ENCODE assay signal across 10 cellular contexts in genomic region chr1:84780000-84780716, GRCh38.
A peak's percentile ranks its signal among the peaks of the same experiment; 100 is the strongest.
DNase-seq lines count a peak whose midpoint lies in the region; ATAC-seq and TF ChIP-seq lines count a peak whose summit lies in the region.
"Had no signal": no experiment of that assay in that cellular context is flagged by ENCODE, and none has a peak within 500 bp of the region (broad histone marks: within the 10 kb centered on the region; RNA-seq: fewer than 3 reads in every experiment).

No MANE protein-coding gene starts in this region.

- H3K27ac ChIP-seq in right atrium auricular region (no peak overlapping the region), Panc1 (ENCODE audit: low read length) (peak overlapping the region; percentile 12; the same call in 1 of the 2 replicates), transverse colon (no peak overlapping the region)
- H3K27ac ChIP-seq: SK-N-MC had no signal

- H3K4me1 ChIP-seq in right atrium auricular region (no peaks in the 10 kb centered on the region), Panc1 (ENCODE audit: control insufficient read depth, insufficient read depth, low read length) (peaks cover 17% of the 10 kb centered on the region), transverse colon (no peaks in the 10 kb centered on the region)

- no peak for TF ChIP-seq POLR2A in transverse colon (IDR thresholded peaks at IDR 0.05)

- no peak overlapping the region for H3K27ac Mint-ChIP-seq in activated T-helper 2 cell treated with anti-CD3 and anti-CD28 coated beads, Interferon-gamma antibody, Interleukin-2, Interleukin-4, amounts not matched to agents 10 μg/mL and 5 μg/mL and 100 μg/mL, durations not matched to agents 14 hours and 24 hours and 36 hours

- no TSS peak for BruUV-seq in Panc1 (replicated peaks; lab: Mats Ljungman, UMichigan)

- peaks cover 6% of the 10 kb centered on the region for H3K27me3 Mint-ChIP-seq in activated T-helper 2 cell treated with anti-CD3 and anti-CD28 coated beads, Interferon-gamma antibody, Interleukin-2, Interleukin-4, amounts not matched to agents 10 μg/mL and 5 μg/mL and 100 μg/mL, durations not matched to agents 14 hours and 24 hours and 36 hours (ENCODE audit: low read depth)

- CTCF ChIA-PET in Panc1 (lab: Charles Lee), result interaction anchor here (0.8 kb wide), 1 partner anchor 19 kb away, joined by 4 read pairs; no protein-coding TSS in a partner anchor

- H3K4me3 Mint-ChIP-seq in activated T-helper 2 cell treated with anti-CD3 and anti-CD28 coated beads, Interferon-gamma antibody, Interleukin-2, Interleukin-4, amounts not matched to agents 10 μg/mL and 5 μg/mL and 100 μg/mL, durations not matched to agents 14 hours and 24 hours and 36 hours (ENCODE audit: low read depth), result no peak overlapping the region

- H3K36me3 ChIP-seq in right atrium auricular region, result no peaks in the 10 kb centered on the region
- H3K36me3 ChIP-seq in Panc1 (ENCODE audit: control insufficient read depth, insufficient read depth, low read length), result no peaks in the 10 kb centered on the region
- H3K36me3 ChIP-seq in transverse colon, result no peaks in the 10 kb centered on the region

- POLR2A ChIA-PET in Panc1 (lab: Charles Lee), result no interaction called here

- peak; percentile 9 for ATAC-seq in Right ventricle myocardium inferior
- ATAC-seq in Panc1, result peak; percentile 69

- H3K36me3 Mint-ChIP-seq in activated T-helper 2 cell treated with anti-CD3 and anti-CD28 coated beads, Interferon-gamma antibody, Interleukin-2, Interleukin-4, amounts not matched to agents 10 μg/mL and 5 μg/mL and 100 μg/mL, durations not matched to agents 14 hours and 24 hours and 36 hours (ENCODE audit: low read depth), result no peaks in the 10 kb centered on the region

- H3K9me3 ChIP-seq in right atrium auricular region, result no peaks in the 10 kb centered on the region
- H3K9me3 ChIP-seq in Panc1 (ENCODE audit: control insufficient read depth, insufficient read depth, low read depth, low read length), result no peaks in the 10 kb centered on the region
- H3K9me3 ChIP-seq in transverse colon, result no peaks in the 10 kb centered on the region

- H3K4me1 Mint-ChIP-seq in activated T-helper 2 cell treated with anti-CD3 and anti-CD28 coated beads, Interferon-gamma antibody, Interleukin-2, Interleukin-4, amounts not matched to agents 10 μg/mL and 5 μg/mL and 100 μg/mL, durations not matched to agents 14 hours and 24 hours and 36 hours (ENCODE audit: low read depth), result peaks cover 6% of the 10 kb centered on the region

- H3K9me3 Mint-ChIP-seq in activated T-helper 2 cell treated with anti-CD3 and anti-CD28 coated beads, Interferon-gamma antibody, Interleukin-2, Interleukin-4, amounts not matched to agents 10 μg/mL and 5 μg/mL and 100 μg/mL, durations not matched to agents 14 hours and 24 hours and 36 hours, result no peaks in the 10 kb centered on the region

- in situ Hi-C loops in Panc1 (cut with HindIII; ENCODE audit: low pct_unique_long_range_greater_than_20kb, low sequenced_read_pairs), result no loop called here
- in situ Hi-C loops in transverse colon (cut with MboI; ENCODE audit: low pct_ligation_motif_present in 1 of 4, low pct_unique_long_range_greater_than_20kb in 1 of 4, low sequenced_read_pairs in 3 of 4), result loop anchor here in 2 of 4 donors (10.0 to 25.0 kb wide), 4 partner anchors 145 to 855 kb away; partner anchors contain the start of gene MCOLN3 (in 1 of the 2)

- DNase-seq in Right ventricle myocardium inferior (ENCODE audit: missing footprints) (no peak), right atrium auricular region (ENCODE audit: low spot score) (no peak), Panc1 (ENCODE audit: low read depth, low spot score) (no peak), epithelial cell of esophagus (ENCODE audit: low read depth) (peak; percentile 82), stromal cell of bone marrow (ENCODE audit: low read depth) (peak; percentile 59), HUDEP-2 (lab: John Stamatoyannopoulos, UW; ENCODE audit: unreplicated experiment in 76 of 76) (no peak), transverse colon (no peak)
- DNase-seq in activated T-helper 2 cell treated with anti-CD3 and anti-CD28 coated beads, Interferon-gamma antibody, Interleukin-2, Interleukin-4, amounts not matched to agents 10 μg/mL and 5 μg/mL and 100 μg/mL, durations not matched to agents 14 hours and 24 hours and 36 hours (ENCODE audit: low spot score), result no peak
- DNase-seq: NCI-H187 had no signal

- TF ChIP-seq CTCF in right atrium auricular region (IDR thresholded peaks at IDR 0.05), result no peak
- no peak for TF ChIP-seq CTCF in Panc1 (IDR thresholded peaks at IDR 0.05)
- TF ChIP-seq CTCF in epithelial cell of esophagus (IDR thresholded peaks at IDR 0.05; ENCODE audit: insufficient read depth, low read depth, low read length, missing control alignments), result no peak
- TF ChIP-seq CTCF in transverse colon (IDR thresholded peaks at IDR 0.05), result no peak

- no peak for TF ChIP-seq EP300 in transverse colon (IDR thresholded peaks at IDR 0.05; ENCODE audit: low read depth)

- no peak overlapping the region for H3K4me3 ChIP-seq in right atrium auricular region
- 0 out of 4 replicates have a peak overlapping the region, but pooled peaks of 1 of the 2 experiments have one; percentile 1 for H3K4me3 ChIP-seq in Panc1 (ENCODE audit: low read depth in 2 of 2, low read length in 2 of 2)
- H3K4me3 ChIP-seq in epithelial cell of esophagus (ENCODE audit: low read length), result no peak overlapping the region
- no peak overlapping the region for H3K4me3 ChIP-seq in transverse colon
- H3K4me3 ChIP-seq: SK-N-MC had no signal

- intact Hi-C loops in Right ventricle myocardium inferior (cut with DNase I) (no loop called here), Panc1 (cut with micrococcal nuclease; ENCODE audit: unreplicated experiment) (loop anchor here (10.0 kb wide), 1 partner anchor 845 kb away; no protein-coding TSS in a partner anchor), transverse colon (cut with DNase I; ENCODE audit: low total_unique reads) (no loop called here)
- intact Hi-C loops in activated T-helper 2 cell treated with anti-CD3 and anti-CD28 coated beads, Interferon-gamma antibody, Interleukin-2, Interleukin-4, amounts not matched to agents 10 μg/mL and 5 μg/mL and 100 μg/mL, durations not matched to agents 14 hours and 24 hours and 36 hours (cut with micrococcal nuclease), result no loop called here

- H3K27me3 ChIP-seq in right atrium auricular region (no peaks in the 10 kb centered on the region), Panc1 (ENCODE audit: control insufficient read depth, insufficient read depth, low read length) (no peaks in the 10 kb centered on the region; the same call in 1 of the 2 replicates), transverse colon (no peaks in the 10 kb centered on the region)

- 68 to 75% methylated on average over 5 to 8 of the region's 8 CpGs for WGBS in transverse colon (ENCODE audit: low coverage in 1 of 2), 2 donors

Comparison
In these comparisons a context has a peak if more than half of its experiments do, and no peak if none do; other contexts are left out.
1. DNase-seq: peak in epithelial cell of esophagus (single experiment) and stromal cell of bone marrow (single experiment); none in Right ventricle myocardium inferior (single experiment), right atrium auricular region (single experiment), Panc1 (single experiment), activated T-helper 2 cell treated with anti-CD3 and anti-CD28 coated beads, Interferon-gamma antibody, Interleukin-2, Interleukin-4, amounts not matched to agents 10 μg/mL and 5 μg/mL and 100 μg/mL, durations not matched to agents 14 hours and 24 hours and 36 hours (single experiment), HUDEP-2 (0 of 76) and transverse colon (single experiment).